ENCODE assay signal across 19 cellular contexts in the genomic region with DNA sequence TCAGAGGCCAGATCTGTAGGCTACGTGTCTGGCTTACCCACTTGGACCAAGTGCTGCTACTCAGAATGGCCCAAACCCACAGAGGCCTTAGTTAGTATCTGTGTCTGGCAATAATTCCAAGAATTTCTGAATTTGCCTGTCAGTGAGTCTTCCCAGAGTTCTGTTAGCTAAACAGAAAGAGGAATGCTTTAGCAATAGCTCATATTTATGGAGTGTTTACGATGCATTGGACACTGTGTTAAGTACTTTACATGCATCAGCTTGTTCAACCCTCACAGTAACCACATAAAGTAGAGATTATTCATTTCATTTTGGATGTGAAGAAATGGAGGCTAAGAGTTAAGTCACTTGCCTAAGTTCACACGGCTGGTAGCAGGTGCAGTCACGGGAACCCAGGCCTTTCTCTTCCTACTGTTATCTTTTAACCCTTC.
DNase-seq lines count a peak whose midpoint lies in the region; ATAC-seq and TF ChIP-seq lines count a peak whose summit lies in the region.
"Had no signal": no experiment of that assay in that cellular context is flagged by ENCODE, and none has a peak within 500 bp of the region (broad histone marks: within the 10 kb centered on the region; RNA-seq: fewer than 3 reads in every experiment).

No MANE protein-coding gene starts in this region.

- H3K27ac ChIP-seq in RWPE1 (no peak overlapping the region), stomach (no peak overlapping the region)
- H3K27ac ChIP-seq: SK-N-MC, upper lobe of right lung had no signal

- peak; percentile 97 for DNase-seq in EH (ENCODE audit: low read depth)
- peak; percentile 60 for DNase-seq in RWPE1 (ENCODE audit: low spot score)
- peak; percentile 90 for DNase-seq in fibroblast of peridontal ligament (ENCODE audit: extremely low read depth)
- no peak for DNase-seq in omental fat pad (ENCODE audit: low spot score)
- DNase-seq in stomach: no peak
- no peak for DNase-seq in germinal center (ENCODE audit: low spot score)
- DNase-seq in HPDE6-E6E7 (ENCODE audit: extremely low spot score): no peak
- DNase-seq in HUDEP-2 (lab: John Stamatoyannopoulos, UW; ENCODE audit: unreplicated experiment in 76 of 76): no peak
- DNase-seq: activated CD4-positive, alpha-beta memory T cell treated with anti-CD3 and anti-CD28 coated beads, Interleukin-2, amount 10 ng/mL, durations not matched to agents 7 days and 5 days; amniotic stem cell; BE2C; DMS153; esophagus squamous epithelium; H9; NCI-H1436; upper lobe of right lung had no signal

- H3K4me3 ChIP-seq in stomach: no peak overlapping the region
- H3K4me3 ChIP-seq: esophagus squamous epithelium, K562, SK-N-MC, upper lobe of right lung had no signal

- H3K9me3 ChIP-seq in stomach: no peaks in the 10 kb centered on the region
- H3K9me3 ChIP-seq: BE2C, esophagus squamous epithelium, upper lobe of right lung had no signal

- ATAC-seq in omental fat pad (ENCODE audit: low FRiP score): peak; percentile 38
- ATAC-seq: K562; stimulated activated effector memory CD8-positive, alpha-beta T cell treated with anti-CD3 and anti-CD28 coated beads, Interleukin-12 subunit alpha, Interleukin-12 subunit beta, amount 100 ng/mL, for 72 hours; upper lobe of right lung had no signal

- WGBS in stomach, 5 donors: 48 to 55% (median 51%) methylated on average over 4 of the region's 4 CpGs

- TF ChIP-seq POLR2A in stomach (IDR thresholded peaks at IDR 0.05): no peak

- intact Hi-C loops in stomach (cut with DNase I; ENCODE audit: low total_unique reads): no loop called here

- TF ChIP-seq CTCF in RWPE1 (conservative IDR thresholded peaks at IDR 0.05; ENCODE audit: low read depth) (no peak), omental fat pad (IDR thresholded peaks at IDR 0.05) (no peak), stomach (IDR thresholded peaks at IDR 0.05) (no peak)

- no peaks in the 10 kb centered on the region for H3K36me3 ChIP-seq in stomach
- H3K36me3 ChIP-seq: BE2C, esophagus squamous epithelium, upper lobe of right lung had no signal

- H3K4me1 ChIP-seq in stomach: peaks cover 0 to 13% (median 8%) of the 10 kb centered on the region in 4 donors
- H3K4me1 ChIP-seq: upper lobe of right lung had no signal

- CTCF ChIA-PET in RWPE1 (lab: Yijun Ruan, JAX): no interaction called here

- no peak for TF ChIP-seq EP300 in stomach (IDR thresholded peaks at IDR 0.05)

- POLR2A ChIA-PET in RWPE1 (lab: Yijun Ruan, JAX; ENCODE audit: low non-redundant PET): no interaction called here

- no peaks in the 10 kb centered on the region for H3K27me3 ChIP-seq in stomach
- H3K27me3 ChIP-seq: BE2C, esophagus squamous epithelium, upper lobe of right lung had no signal

Comparison
In these comparisons a context has a peak if more than half of its experiments do, and no peak if none do; other contexts are left out.
1. DNase-seq: peak in EH (single experiment), RWPE1 (single experiment) and fibroblast of peridontal ligament (single experiment); none in omental fat pad (single experiment), stomach (single experiment), germinal center (single experiment), HPDE6-E6E7 (single experiment) and HUDEP-2 (0 of 76).